Comparison of ENCODE assay signal across 9 cellular contexts in genomic region chr7:151114151-151115090, GRCh38. TPM values are rescaled to one million over a fixed set of nuclear protein-coding genes. Genes with fewer than 3 reads are reported as not detected.
DNase-seq lines count a peak whose midpoint lies in the region; ATAC-seq, FAIRE-seq and TF ChIP-seq lines count a peak whose summit lies in the region.
"Had no signal": no experiment of that assay in that cellular context is flagged by ENCODE, and none has a peak within 500 bp of the region (broad histone marks: within the 10 kb centered on the region; RNA-seq: fewer than 3 reads in every experiment).

No MANE protein-coding gene starts in this region.

- H3K36me3 ChIP-seq in hepatocyte (replicated peaks; ENCODE audit: insufficient read depth, low read depth) (no peaks in the 10 kb centered on the region), small intestine (ENCODE audit: control insufficient read depth in 2 of 2, insufficient read depth in 2 of 2, low read length in 2 of 2) (peaks cover 0 to 3% of the 10 kb centered on the region in 2 donors)

- TF ChIP-seq CTCF in WTC11 (IDR thresholded peaks at IDR 0.05) (no peak), hepatocyte (IDR thresholded peaks at IDR 0.05; ENCODE audit: poor library complexity) (no peak), GM13976 (IDR thresholded peaks at IDR 0.05; ENCODE audit: borderline replicate concordance, control extremely low read depth, extremely low read depth, insufficient read depth, missing control alignments) (no peak)

- POLR2A ChIA-PET in WTC11 (lab: Charles Lee) = interaction anchor here (0.8 kb wide), 1 partner anchor 53 kb away, joined by 3 read pairs; no protein-coding TSS in a partner anchor

- H3K27ac ChIP-seq in hepatocyte = peak overlapping the region; percentile 74
- H3K27ac ChIP-seq in small intestine (ENCODE audit: low read depth in 1 of 2, low read length in 1 of 2) = no peak overlapping the region

- CTCF ChIA-PET in WTC11 (lab: Charles Lee) = interaction anchor here (0.8 to 9.9 kb wide), 15 partner anchors 9 to 137 kb away, joined by 3 to 118 read pairs (median 5); partner anchors contain the start of gene AGAP3

- peaks cover 27% of the 10 kb centered on the region for H3K4me1 Mint-ChIP-seq in WTC11
- no peaks in the 10 kb centered on the region for H3K4me1 Mint-ChIP-seq in T-helper 2 cell treated with Interferon-gamma antibody and Interleukin-4, amounts not matched to agents 5 μg/mL and 100 μg/mL, for 36 hours (ENCODE audit: low read depth)

- peaks cover 10% of the 10 kb centered on the region for H3K36me3 Mint-ChIP-seq in WTC11
- no peaks in the 10 kb centered on the region for H3K36me3 Mint-ChIP-seq in T-helper 2 cell treated with Interferon-gamma antibody and Interleukin-4, amounts not matched to agents 5 μg/mL and 100 μg/mL, for 36 hours (ENCODE audit: low read depth)

- DNase-seq in H54 (ENCODE audit: insufficient read length, low spot score) (peak; percentile 76), WTC11 (ENCODE audit: low spot score) (peak; percentile 69), hepatocyte (ENCODE audit: low spot score) (peak; percentile 63), small intestine (peak; percentile 20), GM13976 (ENCODE audit: low spot score) (no peak)
- no peak for DNase-seq in T-helper 2 cell treated with Interferon-gamma antibody and Interleukin-4, amounts not matched to agents 5 μg/mL and 100 μg/mL, for 36 hours (ENCODE audit: low spot score)

- H3K27ac Mint-ChIP-seq in WTC11 = no peak overlapping the region
- no peak overlapping the region for H3K27ac Mint-ChIP-seq in T-helper 2 cell treated with Interferon-gamma antibody and Interleukin-4, amounts not matched to agents 5 μg/mL and 100 μg/mL, for 36 hours

- peaks cover 64% of the 10 kb centered on the region for H3K79me2 ChIP-seq in hepatocyte

- H3K27me3 Mint-ChIP-seq in WTC11 (ENCODE audit: low read depth) = peaks cover 9% of the 10 kb centered on the region
- H3K27me3 Mint-ChIP-seq in T-helper 2 cell treated with Interferon-gamma antibody and Interleukin-4, amounts not matched to agents 5 μg/mL and 100 μg/mL, for 36 hours (ENCODE audit: low read depth) = peaks cover 3% of the 10 kb centered on the region

- H3K27me3 ChIP-seq in hepatocyte = no peaks in the 10 kb centered on the region
- H3K27me3 ChIP-seq in small intestine (ENCODE audit: control insufficient read depth in 2 of 2, insufficient read depth in 2 of 2, low read length in 2 of 2) = no peaks in the 10 kb centered on the region

- peak overlapping the region; percentile 53 for H3K4me3 Mint-ChIP-seq in WTC11
- no peak overlapping the region for H3K4me3 Mint-ChIP-seq in T-helper 2 cell treated with Interferon-gamma antibody and Interleukin-4, amounts not matched to agents 5 μg/mL and 100 μg/mL, for 36 hours

- 19% methylated on average over 62 of the region's 101 CpGs for WGBS in hepatocyte (ENCODE audit: low lambda C conversion rate, missing lambda C conversion rate)
- 29 to 44% (median 30%) methylated on average over 55 to 101 of the region's 101 CpGs for WGBS in small intestine, 3 donors

- in situ Hi-C loops in GM13976 (cut with MboI; ENCODE audit: low sequenced_read_pairs, unreplicated experiment) = no loop called here

- ATAC-seq in WTC11 (peak; percentile 37), GM21717 (IDR thresholded peaks at IDR 0.05; ENCODE audit: unreplicated experiment) (no peak), GM18519 (IDR thresholded peaks at IDR 0.05; ENCODE audit: low FRiP score, unreplicated experiment) (no peak)

- H3K9me3 ChIP-seq in hepatocyte (ENCODE audit: low read depth) (no peaks in the 10 kb centered on the region), small intestine (ENCODE audit: control insufficient read depth, low read depth) (no peaks in the 10 kb centered on the region)

- no peaks in the 10 kb centered on the region for H3K9me2 ChIP-seq in hepatocyte (replicated peaks; ENCODE audit: insufficient read depth)

- H3K4me2 ChIP-seq in hepatocyte = peak overlapping the region; percentile 73

- H3K4me3 ChIP-seq in hepatocyte = no peak overlapping the region
- H3K4me3 ChIP-seq in small intestine (ENCODE audit: low read depth in 1 of 2, low read length in 2 of 2) = peak overlapping the region; percentile 20 to 54

- H2AFZ ChIP-seq in hepatocyte = no peak overlapping the region

- peaks cover 17% of the 10 kb centered on the region for H3K4me1 ChIP-seq in hepatocyte (ENCODE audit: insufficient read depth)
- no peaks in the 10 kb centered on the region for H3K4me1 ChIP-seq in small intestine (ENCODE audit: control insufficient read depth in 2 of 2, insufficient read depth in 1 of 2, low read depth in 1 of 2, low read length in 1 of 2)

- FAIRE-seq in H54 (lab: Jason Lieb, UNC) (no peak), small intestine (lab: Jason Lieb, UNC) (no peak)

- H4K20me1 ChIP-seq in hepatocyte (ENCODE audit: insufficient read depth, poor library complexity, severe bottlenecking) = peaks cover 77% of the 10 kb centered on the region

- TF ChIP-seq POLR2A in H54 (IDR thresholded peaks at IDR 0.05; ENCODE audit: low read depth, low read length) = no peak

- H3K9me3 Mint-ChIP-seq in WTC11 = no peaks in the 10 kb centered on the region
- no peaks in the 10 kb centered on the region for H3K9me3 Mint-ChIP-seq in T-helper 2 cell treated with Interferon-gamma antibody and Interleukin-4, amounts not matched to agents 5 μg/mL and 100 μg/mL, for 36 hours

TF ChIP-seq in WTC11, 78 proteins besides CTCF, POLR2A, EP300 and RAD21 (continues in another document):
- TF ChIP-seq HMGXB4 (CRISPR knock-in tag; IDR thresholded peaks at IDR 0.05) (no peak), SMAD4 (CRISPR knock-in tag; IDR thresholded peaks at IDR 0.05) (no peak), IRF2 (CRISPR knock-in tag; IDR thresholded peaks at IDR 0.05; ENCODE audit: borderline replicate concordance, low read depth) (no peak), JAZF1 (CRISPR knock-in tag; IDR thresholded peaks at IDR 0.05) (no peak), ESRRA (CRISPR knock-in tag; IDR thresholded peaks at IDR 0.05; ENCODE audit: borderline replicate concordance) (no peak), RELA (CRISPR knock-in tag; IDR thresholded peaks at IDR 0.05; ENCODE audit: borderline replicate concordance) (no peak), ELF4 (CRISPR knock-in tag; IDR thresholded peaks at IDR 0.05; ENCODE audit: low read depth) (no peak), STAT6 (CRISPR knock-in tag; conservative IDR thresholded peaks at IDR 0.05; ENCODE audit: low read depth) (no peak), SOX15 (CRISPR knock-in tag; IDR thresholded peaks at IDR 0.05) (no peak), TCF7 (CRISPR knock-in tag; IDR thresholded peaks at IDR 0.05; ENCODE audit: low read depth) (no peak), SP1 (CRISPR knock-in tag; conservative IDR thresholded peaks at IDR 0.05) (no peak), ZNF423 (CRISPR knock-in tag; IDR thresholded peaks at IDR 0.05) (peak; percentile 75)

RNA-seq across cellular contexts. Expression of gene AGAP3, which starts 28.1 kb away (rescaled TPM):
- total RNA-seq in WTC11 (2021) (107 to 163 TPM (median 113 TPM) in 3 replicates), hepatocyte (23.7 and 44.0 TPM in 2 replicates)
- polyA plus RNA-seq in hepatocyte (56.7 and 63.5 TPM in 2 replicates), small intestine (10 to 100 TPM; 46.5 to 57.9 (median 54.9) TPM)

RNA-seq across cellular contexts. Expression of gene TMUB1, which starts 31.1 kb away (rescaled TPM):
- total RNA-seq in WTC11 (2021) = 61.3 to 72.8 TPM (median 62.5 TPM) in 3 replicates
- total RNA-seq in hepatocyte = 40.5 and 45.0 TPM in 2 replicates
- polyA plus RNA-seq in hepatocyte = 83.1 and 91.9 TPM in 2 replicates
- polyA plus RNA-seq in small intestine = 100 to 1,000 TPM in 1 of 3 donors, 10 to 100 TPM in 2; 66.4 to 144 (median 77.4) TPM

RNA-seq across cellular contexts. Expression of gene FASTK, which starts 33.8 kb away (rescaled TPM):
- total RNA-seq in WTC11 (2021) (62.1 to 70.2 TPM (median 67.7 TPM) in 3 replicates), hepatocyte (105 and 107 TPM in 2 replicates)
- polyA plus RNA-seq in hepatocyte (193 and 202 TPM in 2 replicates), small intestine (100 to 1,000 TPM; 114 to 248 (median 139) TPM)

RNA-seq across cellular contexts. Expression of gene GBX1, which starts 53.1 kb away (rescaled TPM):
- 0.27 to 0.55 TPM in 2 of 3 replicates, not detected in the other for total RNA-seq in WTC11 (2021)
- not detected in 2 replicates for total RNA-seq in hepatocyte
- polyA plus RNA-seq in hepatocyte = not detected in 2 replicates
- not detected for polyA plus RNA-seq in small intestine
- polyA plus RNA-seq: neural cell had no signal

RNA-seq across cellular contexts. Expression of gene SLC4A2, which starts 55.0 kb away (rescaled TPM):
- 131 to 164 TPM (median 131 TPM) in 3 replicates for total RNA-seq in WTC11 (2021)
- total RNA-seq in hepatocyte = 153 and 188 TPM in 2 replicates
- 167 and 175 TPM in 2 replicates for polyA plus RNA-seq in hepatocyte
- polyA plus RNA-seq in small intestine = 100 to 1,000 TPM in 2 of 3 donors, 10 to 100 TPM in 1; 91.5 to 132 (median 101) TPM

Comparison
In these comparisons a context has a peak if more than half of its experiments do, and no peak if none do; other contexts are left out.
1. DNase-seq: peak in H54 (single experiment), WTC11 (single experiment), hepatocyte (single experiment) and small intestine (single experiment); none in T-helper 2 cell treated with Interferon-gamma antibody and Interleukin-4, amounts not matched to agents 5 μg/mL and 100 μg/mL, for 36 hours (single experiment) and GM13976 (single experiment).